ENCODE assay signal across 8 cellular contexts in the genomic region with DNA sequence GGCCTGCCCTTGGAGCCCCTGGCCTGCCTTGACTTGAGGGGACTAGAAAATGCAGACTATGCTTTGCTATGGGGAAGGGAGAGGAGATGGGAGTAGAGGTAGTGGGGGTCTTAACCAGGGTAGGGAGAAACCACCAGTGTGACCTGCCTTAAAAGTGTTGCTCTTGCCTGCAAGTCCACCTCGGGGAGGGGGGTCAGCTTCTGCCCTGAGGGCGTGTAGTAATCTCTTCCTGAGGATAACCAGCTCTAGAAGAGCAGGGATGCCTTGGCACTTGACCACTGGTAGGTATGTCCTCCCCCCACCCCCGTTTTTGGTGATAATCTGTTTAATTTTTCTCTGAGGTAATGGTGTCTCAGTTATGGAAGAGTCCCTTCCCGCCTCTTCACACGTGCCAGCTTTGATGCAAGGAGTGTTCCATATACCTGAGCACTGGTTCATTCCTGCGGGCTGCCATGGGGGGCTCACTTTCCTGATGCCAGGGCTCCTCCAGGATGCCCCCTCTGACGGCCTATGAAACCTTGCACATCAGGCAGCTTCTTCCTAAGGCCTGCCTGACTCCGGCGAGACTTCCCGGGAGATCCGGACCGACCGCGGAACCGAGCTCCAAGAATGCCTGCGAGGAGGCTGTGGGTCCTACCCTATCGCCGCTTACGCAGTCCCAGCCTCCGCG. TPM values are rescaled to one million over a fixed set of nuclear protein-coding genes. Genes with fewer than 3 reads are reported as not detected.
DNase-seq lines count a peak whose midpoint lies in the region; TF ChIP-seq lines count a peak whose summit lies in the region.

No MANE protein-coding gene starts in this region.

- H3K27me3 ChIP-seq in PC-9 (ENCODE audit: insufficient read depth, low read depth) = no peaks in the 10 kb centered on the region

- no peaks in the 10 kb centered on the region for H3K9me3 Mint-ChIP-seq in progenitor cell of endocrine pancreas (ENCODE audit: low read depth)

- H3K4me1 ChIP-seq in PC-9 (replicated peaks; ENCODE audit: insufficient read depth) = peaks cover 18% of the 10 kb centered on the region

- H3K27me3 Mint-ChIP-seq in progenitor cell of endocrine pancreas = peaks cover 11% of the 10 kb centered on the region

- H3K79me2 ChIP-seq in PC-9 (ENCODE audit: low read depth) = peaks cover 38% of the 10 kb centered on the region

- peaks cover 20% of the 10 kb centered on the region for H3K4me1 Mint-ChIP-seq in progenitor cell of endocrine pancreas (ENCODE audit: low read depth)

- no peaks in the 10 kb centered on the region for H3K9me3 ChIP-seq in PC-9 (ENCODE audit: insufficient read depth, low read depth)

- no peaks in the 10 kb centered on the region for H3K9me2 ChIP-seq in PC-9 (ENCODE audit: insufficient read depth)

- CTCF ChIA-PET in PC-9 (lab: Charles Lee) = interaction anchor here (0.6 to 3.5 kb wide), 2 partner anchors 18 to 65 kb away, joined by 3 to 17 read pairs; partner anchors contain the start of gene WDR6

- no peak for DNase-seq in PC-9
- DNase-seq in epithelial cell of esophagus (ENCODE audit: low read depth) = no peak
- no peak for DNase-seq in progenitor cell of endocrine pancreas (ENCODE audit: low spot score, unreplicated experiment)
- DNase-seq in NOMO-1 (lab: John Stamatoyannopoulos, UW; ENCODE audit: unreplicated experiment in 2 of 2) = no peak
- no peak for DNase-seq in activated effector memory CD4-positive, alpha-beta T cell treated with Interleukin-2 at 50 U/mL for 16 hours
- DNase-seq in NCI-H187 treated with DMSO at 0.1 percent for 48 hours (lab: John Stamatoyannopoulos, UW) = no peak
- no peak for DNase-seq in NCI-H1105 (lab: John Stamatoyannopoulos, UW)

- H3K36me3 ChIP-seq in PC-9 (ENCODE audit: low read depth) = no peaks in the 10 kb centered on the region

- H3K27ac Mint-ChIP-seq in progenitor cell of endocrine pancreas = peak overlapping the region; percentile 99

- intact Hi-C loops in PC-9 (cut with micrococcal nuclease; ENCODE audit: unreplicated experiment) = loop anchor here (2.0 kb wide), 2 partner anchors 26 to 460 kb away; no protein-coding TSS in a partner anchor

- peaks cover 29% of the 10 kb centered on the region; the same call in 1 of the 2 replicates for H3F3A ChIP-seq in PC-9 (ENCODE audit: insufficient read depth, low read depth)

- TF ChIP-seq CTCF in GM12875 (IDR thresholded peaks at IDR 0.05; ENCODE audit: borderline replicate concordance, insufficient read depth, low read depth, low read length) (no peak), PC-9 (conservative IDR thresholded peaks at IDR 0.05) (no peak), epithelial cell of esophagus (IDR thresholded peaks at IDR 0.05; ENCODE audit: insufficient read depth, low read depth, low read length, missing control alignments) (no peak), progenitor cell of endocrine pancreas (IDR thresholded peaks at IDR 0.05; ENCODE audit: unreplicated experiment) (no peak)

- H3K4me3 ChIP-seq in GM12875 (ENCODE audit: low read depth, low read length) (peak overlapping the region; percentile 93), PC-9 (peak overlapping the region; percentile 78), epithelial cell of esophagus (ENCODE audit: low read length) (peak overlapping the region; percentile 45)

- no peaks in the 10 kb centered on the region for H4K20me1 ChIP-seq in PC-9 (ENCODE audit: insufficient read depth)

- BruUV-seq in PC-9 (replicated peaks; lab: Mats Ljungman, UMichigan) = TSS peak; percentile 74

- peak overlapping the region; percentile 48; the same call in 1 of the 2 replicates for H3K27ac ChIP-seq in PC-9

- peak overlapping the region; percentile 88 for H3K4me2 ChIP-seq in PC-9

- peaks cover 7% of the 10 kb centered on the region for H3K36me3 Mint-ChIP-seq in progenitor cell of endocrine pancreas (ENCODE audit: insufficient read depth)

- POLR2A ChIA-PET in PC-9 (lab: Charles Lee; ENCODE audit: unreplicated experiment) = interaction anchor here (0.5 to 0.9 kb wide), 4 partner anchors 18 to 59 kb away, joined by 4 to 12 read pairs (median 4); partner anchors contain the start of gene WDR6

- H2AFZ ChIP-seq in PC-9 = peak overlapping the region; percentile 83

- H3K4me3 Mint-ChIP-seq in progenitor cell of endocrine pancreas (ENCODE audit: low read depth) = peak overlapping the region; percentile 90

RNA-seq across cellular contexts. Expression of gene P4HTM, which starts 0.8 kb away (rescaled TPM):
- 49.1 and 57.1 TPM in 2 replicates for total RNA-seq in PC-9 (2021)
- total RNA-seq in progenitor cell of endocrine pancreas = 45.3 and 48.4 TPM in 2 replicates

RNA-seq across cellular contexts. Expression of gene WDR6, which starts 17.9 kb away (rescaled TPM):
- total RNA-seq in PC-9 (2021) (157 and 159 TPM in 2 replicates), progenitor cell of endocrine pancreas (369 and 414 TPM in 2 replicates)

RNA-seq across cellular contexts. Expression of gene DALRD3, which starts 29.1 kb away (rescaled TPM):
- total RNA-seq in PC-9 (2021) = 27.7 and 35.9 TPM in 2 replicates
- 44.1 and 45.5 TPM in 2 replicates for total RNA-seq in progenitor cell of endocrine pancreas

RNA-seq across cellular contexts. Expression of gene NDUFAF3, which starts 32.7 kb away (rescaled TPM):
- 32.9 and 38.8 TPM in 2 replicates for total RNA-seq in PC-9 (2021)
- 46.1 and 49.5 TPM in 2 replicates for total RNA-seq in progenitor cell of endocrine pancreas

RNA-seq across cellular contexts. Expression of gene IMPDH2, which starts 39.9 kb away (rescaled TPM):
- total RNA-seq in PC-9 (2021) (190 and 222 TPM in 2 replicates), progenitor cell of endocrine pancreas (197 and 206 TPM in 2 replicates)
